ENCODE assay signal across 11 cellular contexts in genomic region chr15:78007965-78008886, GRCh38.
A peak's percentile ranks its signal among the peaks of the same experiment; 100 is the strongest.
DNase-seq lines count a peak whose midpoint lies in the region; ATAC-seq, FAIRE-seq and TF ChIP-seq lines count a peak whose summit lies in the region.
"Had no signal": no experiment of that assay in that cellular context is flagged by ENCODE, and none has a peak within 500 bp of the region (broad histone marks: within the 10 kb centered on the region; RNA-seq: fewer than 3 reads in every experiment).

No MANE protein-coding gene starts in this region.

- H3K36me3 ChIP-seq in muscle layer of colon (ENCODE audit: insufficient read depth, low read length): peaks cover 56% of the 10 kb centered on the region
- peaks cover 0 to 99% (median 68%) of the 10 kb centered on the region in 6 donors for H3K36me3 ChIP-seq in spleen
- H3K36me3 ChIP-seq: cardiac muscle cell had no signal

- H3K27me3 ChIP-seq in muscle layer of colon (ENCODE audit: control insufficient read depth in 1 of 2, insufficient read depth in 2 of 2, low read length in 2 of 2) (no peaks in the 10 kb centered on the region), spleen (replicated peaks in 1 of 7) (no peaks in the 10 kb centered on the region)
- H3K27me3 ChIP-seq: cardiac muscle cell had no signal

- no peak for TF ChIP-seq CTCF in A549 (IDR thresholded peaks at IDR 0.05)
- no peak for TF ChIP-seq CTCF in spleen (IDR thresholded peaks at IDR 0.05 in 8 of 11, conservative IDR thresholded peaks at IDR 0.05 in 3 of 11)

- no peak for TF ChIP-seq RAD21 in A549 (conservative IDR thresholded peaks at IDR 0.05 in 1 of 2, IDR thresholded peaks at IDR 0.05 in 1 of 2)

- CTCF ChIA-PET in A549 (lab: Yijun Ruan, JAX): interaction anchor here (0.7 to 19.7 kb wide), 11 partner anchors 8 to 233 kb away, joined by 3 to 239 read pairs (median 8); partner anchors contain the start of gene CIB2
- CTCF ChIA-PET in activated naive CD4-positive, alpha-beta T cell treated with anti-CD3 and anti-CD28 coated beads for 36 hours (lab: Charles Lee): interaction anchor here (0.6 to 1.5 kb wide), 2 partner anchors 9 to 105 kb away, joined by 3 to 6 read pairs; no protein-coding TSS in a partner anchor

- ATAC-seq in A549 (peak; percentile 35 to 66; a peak in 5 of 6 replicates), GM21367 (IDR thresholded peaks at IDR 0.05; ENCODE audit: unreplicated experiment) (no peak)

- no peak for TF ChIP-seq EP300 in A549 (IDR thresholded peaks at IDR 0.05)

- POLR2A ChIA-PET in A549 (lab: Yijun Ruan, JAX): no interaction called here

- no peak overlapping the region for H3K4me2 ChIP-seq in A549

- no peak overlapping the region for H3K4me3 Mint-ChIP-seq in activated naive CD4-positive, alpha-beta T cell treated with anti-CD3 and anti-CD28 coated beads for 36 hours
- H3K4me3 Mint-ChIP-seq: activated B cell treated with CpG ODN at 0.5 μM for 24 hours had no signal

- H3K36me3 Mint-ChIP-seq in activated naive CD4-positive, alpha-beta T cell treated with anti-CD3 and anti-CD28 coated beads for 36 hours (ENCODE audit: low read depth): peaks cover 20% of the 10 kb centered on the region

- H3K9ac ChIP-seq in muscle layer of colon (ENCODE audit: low read length): no peak overlapping the region

- H3K27ac ChIP-seq in A549 (peak overlapping the region in 1 of 2 experiments; percentile 38; a peak in 3 of 6 replicates), epithelial cell of prostate (peak overlapping the region; percentile 65), muscle layer of colon (ENCODE audit: low read depth, low read length) (peak overlapping the region; percentile 53), spleen (peak overlapping the region in 3 of 8 donors; percentile 25 to 55 (median 29))
- H3K27ac ChIP-seq: cardiac muscle cell had no signal

- H3K27me3 Mint-ChIP-seq in activated naive CD4-positive, alpha-beta T cell treated with anti-CD3 and anti-CD28 coated beads for 36 hours (ENCODE audit: low read depth): no peaks in the 10 kb centered on the region
- H3K27me3 Mint-ChIP-seq: activated B cell treated with CpG ODN at 0.5 μM for 24 hours had no signal

- H3K4me1 ChIP-seq in A549: peaks cover 28% of the 10 kb centered on the region
- H3K4me1 ChIP-seq in muscle layer of colon (ENCODE audit: insufficient read depth, low read length): peaks cover 54% of the 10 kb centered on the region
- peaks cover 0 to 82% (median 40%) of the 10 kb centered on the region in 6 donors for H3K4me1 ChIP-seq in spleen

- DNase-seq in A549 (ENCODE audit: low read depth in 1 of 2, low spot score in 1 of 2): no peak
- peak; percentile 23 for DNase-seq in HT1080 (ENCODE audit: low read depth)
- DNase-seq in epithelial cell of prostate (ENCODE audit: low read depth, low spot score): peak; percentile 44
- no peak for DNase-seq in NCI-H524 (lab: John Stamatoyannopoulos, UW)
- DNase-seq in spleen: no peak
- no peak for DNase-seq in activated naive CD4-positive, alpha-beta T cell treated with anti-CD3 and anti-CD28 coated beads for 36 hours
- DNase-seq: activated B cell treated with CpG ODN at 0.5 μM for 24 hours, kidney glomerular epithelial cell had no signal

- no peaks in the 10 kb centered on the region for H3K4me1 Mint-ChIP-seq in activated naive CD4-positive, alpha-beta T cell treated with anti-CD3 and anti-CD28 coated beads for 36 hours (ENCODE audit: low read depth)

- intact Hi-C loops in spleen (cut with DNase I; ENCODE audit: low total_unique reads): loop anchor here (10.0 kb wide), 1 partner anchor 97 kb away; no protein-coding TSS in a partner anchor
- intact Hi-C loops in activated naive CD4-positive, alpha-beta T cell treated with anti-CD3 and anti-CD28 coated beads for 36 hours (cut with micrococcal nuclease): no loop called here

- no peak overlapping the region for H3K27ac Mint-ChIP-seq in activated naive CD4-positive, alpha-beta T cell treated with anti-CD3 and anti-CD28 coated beads for 36 hours
- H3K27ac Mint-ChIP-seq: activated B cell treated with CpG ODN at 0.5 μM for 24 hours had no signal

- WGBS in A549 (ENCODE audit: missing lambda C conversion rate): 75% methylated on average over 17 of the region's 17 CpGs
- WGBS in spleen, 5 donors: 68 to 88% (median 75%) methylated on average over 12 to 17 of the region's 17 CpGs

- H3K9me3 Mint-ChIP-seq in activated naive CD4-positive, alpha-beta T cell treated with anti-CD3 and anti-CD28 coated beads for 36 hours: no peaks in the 10 kb centered on the region
- H3K9me3 Mint-ChIP-seq: activated B cell treated with CpG ODN at 0.5 μM for 24 hours had no signal

- H3K9me3 ChIP-seq in A549: no peaks in the 10 kb centered on the region
- no peaks in the 10 kb centered on the region for H3K9me3 ChIP-seq in muscle layer of colon (ENCODE audit: low read length)
- H3K9me3 ChIP-seq in spleen: no peaks in the 10 kb centered on the region

- H3K4me3 ChIP-seq in A549 (no peak overlapping the region), muscle layer of colon (ENCODE audit: low read depth in 1 of 2, low read length in 2 of 2) (no peak overlapping the region), spleen (no peak overlapping the region)
- H3K4me3 ChIP-seq: cardiac muscle cell had no signal

- no peak for FAIRE-seq in A549 (lab: Jason Lieb, UNC)

- no peak for TF ChIP-seq POLR2A in A549 (IDR thresholded peaks at IDR 0.05; ENCODE audit: low read length)
- TF ChIP-seq POLR2A in spleen (IDR thresholded peaks at IDR 0.05): no peak

TF ChIP-seq in A549, 52 proteins besides CTCF, POLR2A, EP300 and RAD21:
- TF ChIP-seq MAZ (IDR thresholded peaks at IDR 0.05; ENCODE audit: borderline replicate concordance, low read depth, low read length) (no peak), BCL3 (IDR thresholded peaks at IDR 0.05) (no peak)

Comparison
In these comparisons a context has a peak if more than half of its experiments do, and no peak if none do; other contexts are left out.
1. DNase-seq: peak in HT1080 (single experiment) and epithelial cell of prostate (single experiment); none in A549 (0 of 2), NCI-H524 (0 of 2), spleen (single experiment) and activated naive CD4-positive, alpha-beta T cell treated with anti-CD3 and anti-CD28 coated beads for 36 hours (single experiment).